Comparison of ENCODE assay signal across 9 cellular contexts in genomic region chr6:9250852-9251251, GRCh38.
A peak's percentile ranks its signal among the peaks of the same experiment; 100 is the strongest.
DNase-seq lines count a peak whose midpoint lies in the region; ATAC-seq, FAIRE-seq and TF ChIP-seq lines count a peak whose summit lies in the region.
"Had no signal": no experiment of that assay in that cellular context is flagged by ENCODE, and none has a peak within 500 bp of the region (broad histone marks: within the 10 kb centered on the region; RNA-seq: fewer than 3 reads in every experiment).

No MANE protein-coding gene starts in this region.

- intact Hi-C loops in HepG2 (cut with micrococcal nuclease; ENCODE audit: unreplicated experiment) (loop anchor here (1.0 to 2.0 kb wide), 3 partner anchors 162 to 1184 kb away; no protein-coding TSS in a partner anchor), CD14-positive monocyte (cut with micrococcal nuclease) (no loop called here)

- H3K4me1 Mint-ChIP-seq in brain: peaks cover 16% of the 10 kb centered on the region
- H3K4me1 Mint-ChIP-seq in naive thymus-derived CD8-positive, alpha-beta T cell: no peaks in the 10 kb centered on the region
- no peaks in the 10 kb centered on the region for H3K4me1 Mint-ChIP-seq in CD14-positive monocyte

- H3K9ac ChIP-seq in HepG2 (ENCODE audit: insufficient read depth, low read depth, low read length): no peak overlapping the region

- no peaks in the 10 kb centered on the region; a peak in 1 of 5 replicates for H3K27me3 ChIP-seq in HepG2 (ENCODE audit: control insufficient read depth in 1 of 2, insufficient read depth in 2 of 2, low read length in 2 of 2)
- H3K27me3 ChIP-seq: Peyer's patch had no signal

- no TSS peak for BruUV-seq in HepG2 (replicated peaks; lab: Mats Ljungman, UMichigan)

- no peak overlapping the region for H3K27ac ChIP-seq in HepG2 (ENCODE audit: extremely low read length, insufficient read depth, low read length)
- H3K27ac ChIP-seq: Peyer's patch had no signal

- H4K20me1 ChIP-seq in HepG2 (ENCODE audit: insufficient read depth, low read length): no peaks in the 10 kb centered on the region

- H3K4me3 Mint-ChIP-seq in brain: peak overlapping the region in 3 of 5 experiments; percentile 11 to 61 (median 32)
- H3K4me3 Mint-ChIP-seq in naive thymus-derived CD8-positive, alpha-beta T cell: no peak overlapping the region
- H3K4me3 Mint-ChIP-seq in CD14-positive monocyte: no peak overlapping the region

- CTCF ChIA-PET in HepG2 (lab: Yijun Ruan, JAX; ENCODE audit: low intra/inter-chr PET ratio, low total read pairs): interaction anchor here (1.5 to 1.7 kb wide), 2 partner anchors 162 to 1184 kb away, joined by 7 to 14 read pairs; no protein-coding TSS in a partner anchor

- DNase-seq in GM12865 (ENCODE audit: low read depth) (peak; percentile 10), NCI-H2029 treated with DMSO at 0.1 percent for 48 hours (lab: John Stamatoyannopoulos, UW) (peak; percentile 74), HepG2 (ENCODE audit: low spot score) (peak; percentile 16), SKM-1 (lab: John Stamatoyannopoulos, UW; ENCODE audit: unreplicated experiment) (no peak), CD14-positive monocyte (ENCODE audit: low spot score) (no peak)
- DNase-seq in naive thymus-derived CD8-positive, alpha-beta T cell: no peak

- in situ Hi-C loops in HepG2 (cut with HindIII; ENCODE audit: extremely low pct_ligation_motif_present, low pct_unique_long_range_greater_than_20kb): loop anchor here (10.0 kb wide), 1 partner anchor 1174 kb away; no protein-coding TSS in a partner anchor

- POLR2A ChIA-PET in HepG2 (lab: Yijun Ruan, JAX): no interaction called here
- POLR2A ChIA-PET in naive thymus-derived CD8-positive, alpha-beta T cell (lab: Charles Lee): no interaction called here

- H3K79me2 ChIP-seq in HepG2 (ENCODE audit: insufficient read depth, low read length): no peaks in the 10 kb centered on the region

- TF ChIP-seq RAD21 in HepG2 (CRISPR knock-in tag; IDR thresholded peaks at IDR 0.05): no peak

- no peak for TF ChIP-seq EP300 in HepG2 (IDR thresholded peaks at IDR 0.05; ENCODE audit: low read depth in 2 of 2, low read length in 2 of 2)
- TF ChIP-seq EP300 in HepG2 (CRISPR knock-in tag; IDR thresholded peaks at IDR 0.05; ENCODE audit: borderline replicate concordance): no peak

- no peak overlapping the region for H2AFZ ChIP-seq in HepG2 (ENCODE audit: low read length)

- H3K9me3 Mint-ChIP-seq in brain (no peaks in the 10 kb centered on the region), CD14-positive monocyte (peaks cover 0 to 2% (median 0%) of the 10 kb centered on the region in 7 donors)
- H3K9me3 Mint-ChIP-seq in naive thymus-derived CD8-positive, alpha-beta T cell: no peaks in the 10 kb centered on the region

- H3K4me3 ChIP-seq in GM12865 (ENCODE audit: low read depth, low read length) (no peak overlapping the region), HepG2 (replicated peaks in 1 of 3; ENCODE audit: insufficient read depth in 1 of 3, low read depth in 2 of 3, low read length in 3 of 3) (no peak overlapping the region)
- H3K4me3 ChIP-seq: Peyer's patch had no signal

- TF ChIP-seq CTCF in GM12865 (IDR thresholded peaks at IDR 0.05; ENCODE audit: insufficient read depth, low read depth, low read length, missing control alignments): peak; percentile 36
- TF ChIP-seq CTCF in brain (conservative IDR thresholded peaks at IDR 0.05): peak; percentile 56 to 79
- TF ChIP-seq CTCF in HepG2 (CRISPR knock-in tag; IDR thresholded peaks at IDR 0.05): peak; percentile 82
- TF ChIP-seq CTCF in CD14-positive monocyte (IDR thresholded peaks at IDR 0.05): no peak

- H3K9me3 ChIP-seq in HepG2 (ENCODE audit: low read length): no peaks in the 10 kb centered on the region
- H3K9me3 ChIP-seq: Peyer's patch had no signal

- H3K27me3 Mint-ChIP-seq in brain: no peaks in the 10 kb centered on the region
- no peaks in the 10 kb centered on the region for H3K27me3 Mint-ChIP-seq in naive thymus-derived CD8-positive, alpha-beta T cell
- peaks cover 0 to 3% (median 0%) of the 10 kb centered on the region in 3 donors for H3K27me3 Mint-ChIP-seq in CD14-positive monocyte (ENCODE audit: low read depth in 3 of 3)

- WGBS in HepG2 (ENCODE audit: low lambda C conversion rate): 9% methylated on average over 7 of the region's 9 CpGs

- H3K27ac Mint-ChIP-seq in brain (peak overlapping the region in 1 of 5 experiments; percentile 6), CD14-positive monocyte (no peak overlapping the region)
- H3K27ac Mint-ChIP-seq in naive thymus-derived CD8-positive, alpha-beta T cell: no peak overlapping the region

- TF ChIP-seq POLR2A in HepG2 (IDR thresholded peaks at IDR 0.05; ENCODE audit: insufficient read depth in 1 of 2, low read depth in 2 of 2, low read length in 2 of 2): no peak

- H3K4me1 ChIP-seq in HepG2 (ENCODE audit: insufficient read depth, low read length): no peaks in the 10 kb centered on the region
- H3K4me1 ChIP-seq: Peyer's patch had no signal

- FAIRE-seq in HepG2 (lab: Jason Lieb, UNC): peak; percentile 90

- no peaks in the 10 kb centered on the region for H3K36me3 ChIP-seq in HepG2 (replicated peaks in 1 of 2; ENCODE audit: control insufficient read depth in 1 of 2, insufficient read depth in 2 of 2, low read length in 2 of 2)
- H3K36me3 ChIP-seq: Peyer's patch had no signal

- ATAC-seq in HepG2 (peak; percentile 82), GM21447 (IDR thresholded peaks at IDR 0.05; ENCODE audit: unreplicated experiment) (no peak)
- no peak for ATAC-seq in naive thymus-derived CD8-positive, alpha-beta T cell

- H3K36me3 Mint-ChIP-seq in brain (no peaks in the 10 kb centered on the region), CD14-positive monocyte (no peaks in the 10 kb centered on the region)
- H3K36me3 Mint-ChIP-seq in naive thymus-derived CD8-positive, alpha-beta T cell: no peaks in the 10 kb centered on the region

- no peak overlapping the region for H3K4me2 ChIP-seq in HepG2 (ENCODE audit: low read depth, low read length)

TF ChIP-seq in HepG2, 621 proteins besides CTCF, POLR2A, EP300 and RAD21:
- TF ChIP-seq NR3C1 (CRISPR knock-in tag; IDR thresholded peaks at IDR 0.05) (no peak), HNRNPH1 (optimal IDR thresholded peaks at IDR 0.05; ENCODE audit: low read depth, low read length) (no peak), YEATS4 (CRISPR knock-in tag; IDR thresholded peaks at IDR 0.05; ENCODE audit: borderline replicate concordance) (no peak), CEBPG (CRISPR knock-in tag; IDR thresholded peaks at IDR 0.05) (peak; percentile 41; the same call in 1 of the 2 replicates), CEBPB (IDR thresholded peaks at IDR 0.05; ENCODE audit: borderline replicate concordance, low read depth, low read length) (peak; percentile 36; the same call in 1 of the 2 replicates), STAG1 (CRISPR knock-in tag; IDR thresholded peaks at IDR 0.05) (peak; percentile 83), TCF7L2 (IDR thresholded peaks at IDR 0.05; ENCODE audit: low read depth, low read length) (no peak), AGO2 (optimal IDR thresholded peaks at IDR 0.05; ENCODE audit: low read depth, low read length) (no peak), ZNF574 (CRISPR knock-in tag; IDR thresholded peaks at IDR 0.05) (no peak), KLF12 (CRISPR knock-in tag; IDR thresholded peaks at IDR 0.05; ENCODE audit: borderline replicate concordance) (0 out of 2 replicates have a peak, but pooled peaks have one; percentile 27), ZNF737 (CRISPR knock-in tag; IDR thresholded peaks at IDR 0.05; ENCODE audit: borderline replicate concordance) (0 out of 2 replicates have a peak, but pooled peaks have one; percentile 40), SMC3 (IDR thresholded peaks at IDR 0.05; ENCODE audit: low read length) (peak; percentile 76), ZNF597 (CRISPR knock-in tag; IDR thresholded peaks at IDR 0.05) (no peak)

Comparison
In these comparisons a context has a peak if more than half of its experiments do, and no peak if none do; other contexts are left out.
1. DNase-seq: peak in GM12865 (single experiment), NCI-H2029 treated with DMSO at 0.1 percent for 48 hours (single experiment) and HepG2 (single experiment); none in SKM-1 (single experiment), naive thymus-derived CD8-positive, alpha-beta T cell (0 of 10) and CD14-positive monocyte (single experiment).
2. H3K4me3 Mint-ChIP-seq: peak in brain (3 of 5); none in naive thymus-derived CD8-positive, alpha-beta T cell (0 of 10) and CD14-positive monocyte (0 of 2).